Comparison of ENCODE assay signal across 1 cellular context in the genomic region with DNA sequence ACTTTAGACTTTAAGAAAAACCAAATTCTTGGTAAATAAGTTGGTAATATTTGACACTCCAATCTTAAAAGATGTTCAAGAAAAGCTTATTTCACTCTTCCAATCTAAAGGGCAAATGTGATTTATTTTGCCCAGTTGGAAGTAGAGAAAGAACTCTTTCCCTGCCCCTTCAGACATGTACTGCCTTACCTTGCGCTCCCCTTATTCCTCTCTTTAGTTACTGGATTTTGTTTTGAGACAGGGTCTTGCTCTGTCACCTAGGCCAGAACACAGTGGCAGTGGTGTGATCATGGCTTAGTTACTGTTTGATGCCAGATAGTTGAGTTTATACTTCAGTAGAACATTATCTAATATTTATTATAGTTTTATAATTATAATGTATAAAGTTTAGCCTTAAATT.
TF ChIP-seq lines count a peak whose summit lies in the region.

No MANE protein-coding gene starts in this region.

TF ChIP-seq in WTC11, 78 proteins besides CTCF, POLR2A, EP300 and RAD21 (continued from another document):
- TF ChIP-seq, protein P1, sequence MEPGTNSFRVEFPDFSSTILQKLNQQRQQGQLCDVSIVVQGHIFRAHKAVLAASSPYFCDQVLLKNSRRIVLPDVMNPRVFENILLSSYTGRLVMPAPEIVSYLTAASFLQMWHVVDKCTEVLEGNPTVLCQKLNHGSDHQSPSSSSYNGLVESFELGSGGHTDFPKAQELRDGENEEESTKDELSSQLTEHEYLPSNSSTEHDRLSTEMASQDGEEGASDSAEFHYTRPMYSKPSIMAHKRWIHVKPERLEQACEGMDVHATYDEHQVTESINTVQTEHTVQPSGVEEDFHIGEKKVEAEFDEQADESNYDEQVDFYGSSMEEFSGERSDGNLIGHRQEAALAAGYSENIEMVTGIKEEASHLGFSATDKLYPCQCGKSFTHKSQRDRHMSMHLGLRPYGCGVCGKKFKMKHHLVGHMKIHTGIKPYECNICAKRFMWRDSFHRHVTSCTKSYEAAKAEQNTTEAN (CRISPR knock-in tag; IDR thresholded peaks at IDR 0.05): no peak
- TF ChIP-seq TEAD4 (CRISPR knock-in tag; IDR thresholded peaks at IDR 0.05): no peak
- no peak for TF ChIP-seq HMGXB4 (CRISPR knock-in tag; IDR thresholded peaks at IDR 0.05)
- TF ChIP-seq ATF6 (CRISPR knock-in tag; IDR thresholded peaks at IDR 0.05): no peak
- TF ChIP-seq, protein P2, sequence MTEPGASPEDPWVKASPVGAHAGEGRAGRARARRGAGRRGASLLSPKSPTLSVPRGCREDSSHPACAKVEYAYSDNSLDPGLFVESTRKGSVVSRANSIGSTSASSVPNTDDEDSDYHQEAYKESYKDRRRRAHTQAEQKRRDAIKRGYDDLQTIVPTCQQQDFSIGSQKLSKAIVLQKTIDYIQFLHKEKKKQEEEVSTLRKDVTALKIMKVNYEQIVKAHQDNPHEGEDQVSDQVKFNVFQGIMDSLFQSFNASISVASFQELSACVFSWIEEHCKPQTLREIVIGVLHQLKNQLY (CRISPR knock-in tag; IDR thresholded peaks at IDR 0.05): no peak
- no peak for TF ChIP-seq MYBL2 (CRISPR knock-in tag; IDR thresholded peaks at IDR 0.05)
- no peak for TF ChIP-seq NR3C1 (CRISPR knock-in tag; conservative IDR thresholded peaks at IDR 0.05; ENCODE audit: low read depth)
- TF ChIP-seq CBFB (CRISPR knock-in tag; IDR thresholded peaks at IDR 0.05; ENCODE audit: low read depth): no peak
- no peak for TF ChIP-seq RORB (CRISPR knock-in tag; IDR thresholded peaks at IDR 0.05)
- TF ChIP-seq, protein P3, sequence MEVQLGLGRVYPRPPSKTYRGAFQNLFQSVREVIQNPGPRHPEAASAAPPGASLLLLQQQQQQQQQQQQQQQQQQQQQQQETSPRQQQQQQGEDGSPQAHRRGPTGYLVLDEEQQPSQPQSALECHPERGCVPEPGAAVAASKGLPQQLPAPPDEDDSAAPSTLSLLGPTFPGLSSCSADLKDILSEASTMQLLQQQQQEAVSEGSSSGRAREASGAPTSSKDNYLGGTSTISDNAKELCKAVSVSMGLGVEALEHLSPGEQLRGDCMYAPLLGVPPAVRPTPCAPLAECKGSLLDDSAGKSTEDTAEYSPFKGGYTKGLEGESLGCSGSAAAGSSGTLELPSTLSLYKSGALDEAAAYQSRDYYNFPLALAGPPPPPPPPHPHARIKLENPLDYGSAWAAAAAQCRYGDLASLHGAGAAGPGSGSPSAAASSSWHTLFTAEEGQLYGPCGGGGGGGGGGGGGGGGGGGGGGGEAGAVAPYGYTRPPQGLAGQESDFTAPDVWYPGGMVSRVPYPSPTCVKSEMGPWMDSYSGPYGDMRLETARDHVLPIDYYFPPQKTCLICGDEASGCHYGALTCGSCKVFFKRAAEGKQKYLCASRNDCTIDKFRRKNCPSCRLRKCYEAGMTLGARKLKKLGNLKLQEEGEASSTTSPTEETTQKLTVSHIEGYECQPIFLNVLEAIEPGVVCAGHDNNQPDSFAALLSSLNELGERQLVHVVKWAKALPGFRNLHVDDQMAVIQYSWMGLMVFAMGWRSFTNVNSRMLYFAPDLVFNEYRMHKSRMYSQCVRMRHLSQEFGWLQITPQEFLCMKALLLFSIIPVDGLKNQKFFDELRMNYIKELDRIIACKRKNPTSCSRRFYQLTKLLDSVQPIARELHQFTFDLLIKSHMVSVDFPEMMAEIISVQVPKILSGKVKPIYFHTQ (CRISPR knock-in tag; IDR thresholded peaks at IDR 0.05): no peak
- TF ChIP-seq JUN (CRISPR knock-in tag; IDR thresholded peaks at IDR 0.05): no peak
- no peak for TF ChIP-seq ZNF425 (CRISPR knock-in tag; conservative IDR thresholded peaks at IDR 0.05)
- TF ChIP-seq ETV6 (CRISPR knock-in tag; IDR thresholded peaks at IDR 0.05): no peak
- TF ChIP-seq, protein P4, sequence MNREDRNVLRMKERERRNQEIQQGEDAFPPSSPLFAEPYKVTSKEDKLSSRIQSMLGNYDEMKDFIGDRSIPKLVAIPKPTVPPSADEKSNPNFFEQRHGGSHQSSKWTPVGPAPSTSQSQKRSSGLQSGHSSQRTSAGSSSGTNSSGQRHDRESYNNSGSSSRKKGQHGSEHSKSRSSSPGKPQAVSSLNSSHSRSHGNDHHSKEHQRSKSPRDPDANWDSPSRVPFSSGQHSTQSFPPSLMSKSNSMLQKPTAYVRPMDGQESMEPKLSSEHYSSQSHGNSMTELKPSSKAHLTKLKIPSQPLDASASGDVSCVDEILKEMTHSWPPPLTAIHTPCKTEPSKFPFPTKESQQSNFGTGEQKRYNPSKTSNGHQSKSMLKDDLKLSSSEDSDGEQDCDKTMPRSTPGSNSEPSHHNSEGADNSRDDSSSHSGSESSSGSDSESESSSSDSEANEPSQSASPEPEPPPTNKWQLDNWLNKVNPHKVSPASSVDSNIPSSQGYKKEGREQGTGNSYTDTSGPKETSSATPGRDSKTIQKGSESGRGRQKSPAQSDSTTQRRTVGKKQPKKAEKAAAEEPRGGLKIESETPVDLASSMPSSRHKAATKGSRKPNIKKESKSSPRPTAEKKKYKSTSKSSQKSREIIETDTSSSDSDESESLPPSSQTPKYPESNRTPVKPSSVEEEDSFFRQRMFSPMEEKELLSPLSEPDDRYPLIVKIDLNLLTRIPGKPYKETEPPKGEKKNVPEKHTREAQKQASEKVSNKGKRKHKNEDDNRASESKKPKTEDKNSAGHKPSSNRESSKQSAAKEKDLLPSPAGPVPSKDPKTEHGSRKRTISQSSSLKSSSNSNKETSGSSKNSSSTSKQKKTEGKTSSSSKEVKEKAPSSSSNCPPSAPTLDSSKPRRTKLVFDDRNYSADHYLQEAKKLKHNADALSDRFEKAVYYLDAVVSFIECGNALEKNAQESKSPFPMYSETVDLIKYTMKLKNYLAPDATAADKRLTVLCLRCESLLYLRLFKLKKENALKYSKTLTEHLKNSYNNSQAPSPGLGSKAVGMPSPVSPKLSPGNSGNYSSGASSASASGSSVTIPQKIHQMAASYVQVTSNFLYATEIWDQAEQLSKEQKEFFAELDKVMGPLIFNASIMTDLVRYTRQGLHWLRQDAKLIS (CRISPR knock-in tag; IDR thresholded peaks at IDR 0.05; ENCODE audit: borderline replicate concordance): no peak
- TF ChIP-seq ZNF138 (CRISPR knock-in tag; conservative IDR thresholded peaks at IDR 0.05): no peak
